Comparison of ENCODE assay signal across 11 cellular contexts in the genomic region with DNA sequence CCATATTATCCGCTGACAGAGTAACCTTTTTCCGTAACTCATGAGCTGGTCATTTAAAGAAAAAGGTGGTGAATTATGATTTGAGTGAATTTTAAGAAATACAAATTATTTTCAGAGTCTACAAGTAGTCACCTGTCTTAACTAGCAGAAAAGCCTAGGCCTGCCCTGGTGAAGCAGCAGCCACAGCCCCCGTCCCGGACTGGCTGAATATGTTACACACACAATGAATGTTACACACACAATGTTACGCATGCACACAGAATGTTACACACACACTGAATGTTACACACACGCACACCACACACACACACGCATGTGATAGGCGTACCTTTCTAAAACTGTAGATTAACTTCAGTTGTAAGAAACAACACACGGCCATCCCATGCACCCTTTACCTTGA.
"Had no signal": no experiment of that assay in that cellular context is flagged by ENCODE, and none has a peak within 500 bp of the region (broad histone marks: within the 10 kb centered on the region; RNA-seq: fewer than 3 reads in every experiment).

No MANE protein-coding gene starts in this region.

- H3K9me3 Mint-ChIP-seq: activated naive CD8-positive, alpha-beta T cell treated with anti-CD3 and anti-CD28 coated beads, Interleukin-2, amount 10 ng/mL, durations not matched to agents 7 days and 5 days; stimulated activated naive CD8-positive, alpha-beta T cell treated with anti-CD3 and anti-CD28 coated beads, Interleukin-15, amount 100 ng/mL, for 72 hours had no signal

- H3K27me3 ChIP-seq: esophagus muscularis mucosa, sigmoid colon, testis had no signal

- H3K27ac Mint-ChIP-seq: activated naive CD8-positive, alpha-beta T cell treated with anti-CD3 and anti-CD28 coated beads, Interleukin-2, amount 10 ng/mL, durations not matched to agents 7 days and 5 days had no signal

- H3K4me3 Mint-ChIP-seq: activated naive CD8-positive, alpha-beta T cell treated with anti-CD3 and anti-CD28 coated beads, Interleukin-2, amount 10 ng/mL, durations not matched to agents 7 days and 5 days; stimulated activated naive CD8-positive, alpha-beta T cell treated with anti-CD3 and anti-CD28 coated beads, Interleukin-15, amount 100 ng/mL, for 72 hours had no signal

- H3K27me3 Mint-ChIP-seq: activated naive CD8-positive, alpha-beta T cell treated with anti-CD3 and anti-CD28 coated beads, Interleukin-2, amount 10 ng/mL, durations not matched to agents 7 days and 5 days; progenitor cell of endocrine pancreas; stimulated activated naive CD8-positive, alpha-beta T cell treated with anti-CD3 and anti-CD28 coated beads, Interleukin-15, amount 100 ng/mL, for 72 hours had no signal

- H3K4me3 ChIP-seq: esophagus muscularis mucosa, sigmoid colon, testis had no signal

- H3K4me1 Mint-ChIP-seq: activated naive CD8-positive, alpha-beta T cell treated with anti-CD3 and anti-CD28 coated beads, Interleukin-2, amount 10 ng/mL, durations not matched to agents 7 days and 5 days had no signal

- H3K9me3 ChIP-seq: esophagus muscularis mucosa, sigmoid colon, testis had no signal

- ATAC-seq: stimulated activated naive CD8-positive, alpha-beta T cell treated with anti-CD3 and anti-CD28 coated beads, Interleukin-15, amount 100 ng/mL, for 72 hours had no signal

- DNase-seq: activated effector memory CD4-positive, alpha-beta T cell treated with anti-CD3 and anti-CD28 coated beads, Interleukin-2, amount 50 U/mL, for 16 hours; activated naive CD8-positive, alpha-beta T cell treated with anti-CD3 and anti-CD28 coated beads, Interleukin-2, amount 10 ng/mL, durations not matched to agents 7 days and 5 days; activated T-cell treated with anti-CD3 and anti-CD28 coated beads, Interleukin-2, amount 50 U/mL, for 1 hour; anterior cingulate cortex; sigmoid colon; stimulated activated CD4-positive, alpha-beta T cell treated with anti-CD3 and anti-CD28 coated beads, Interleukin-2, amount 100 ng/mL, for 48 hours; stimulated activated naive CD8-positive, alpha-beta T cell treated with anti-CD3 and anti-CD28 coated beads, Interleukin-15, amount 100 ng/mL, for 72 hours; T-helper 2 cell; testis had no signal
